Comparison of ENCODE assay signal across 8 cellular contexts in genomic region chr16:17470871-17471744, GRCh38. TPM values are rescaled to one million over a fixed set of nuclear protein-coding genes. Genes with fewer than 3 reads are reported as not detected.
DNase-seq lines count a peak whose midpoint lies in the region; ATAC-seq and TF ChIP-seq lines count a peak whose summit lies in the region.

Gene XYLT1, minus strand, starts transcription at chr16:17470960. Its CDS starts 164 bp downstream, at chr16:17470796.

- POLR2A ChIA-PET in WTC11 (lab: Charles Lee): no interaction called here

- H3K36me3 ChIP-seq in left lung: no peaks in the 10 kb centered on the region

- peaks cover 50% of the 10 kb centered on the region for H3K4me1 Mint-ChIP-seq in WTC11
- H3K4me1 Mint-ChIP-seq in stimulated activated memory B cell treated with anti-CD40 and anti-IgM and Interleukin-4, amounts not matched to agents 10 μg/mL and 1 μg/mL and 100 μg/mL, for 72 hours: peaks cover 53% of the 10 kb centered on the region

- no peaks in the 10 kb centered on the region for H3K9me3 Mint-ChIP-seq in WTC11
- no peaks in the 10 kb centered on the region for H3K9me3 Mint-ChIP-seq in stimulated activated memory B cell treated with anti-CD40 and anti-IgM and Interleukin-4, amounts not matched to agents 10 μg/mL and 1 μg/mL and 100 μg/mL, for 72 hours

- peaks cover 8 to 57% of the 10 kb centered on the region in 2 donors for H3K27me3 ChIP-seq in left lung

- intact Hi-C loops in left lung (cut with DNase I): no loop called here

- H3K27ac Mint-ChIP-seq in WTC11: peak within 1 kb of the TSS; percentile 23; the same call in 1 of the 2 replicates
- peak within 1 kb of the TSS; percentile 72 for H3K27ac Mint-ChIP-seq in stimulated activated memory B cell treated with anti-CD40 and anti-IgM and Interleukin-4, amounts not matched to agents 10 μg/mL and 1 μg/mL and 100 μg/mL, for 72 hours

- TF ChIP-seq CTCF in WTC11 (IDR thresholded peaks at IDR 0.05) (no peak), left lung (IDR thresholded peaks at IDR 0.05) (no peak)

- peak within 1 kb of the TSS; percentile 16 to 50 for H3K27ac ChIP-seq in left lung

- H3K4me1 ChIP-seq in left lung: peaks cover 0 to 51% of the 10 kb centered on the region in 2 donors

- H3K4me3 Mint-ChIP-seq in WTC11: peak within 1 kb of the TSS; percentile 76
- H3K4me3 Mint-ChIP-seq in stimulated activated memory B cell treated with anti-CD40 and anti-IgM and Interleukin-4, amounts not matched to agents 10 μg/mL and 1 μg/mL and 100 μg/mL, for 72 hours: peak within 1 kb of the TSS; percentile 85

- H3K4me3 ChIP-seq in left lung: peak within 1 kb of the TSS; percentile 36 to 50

- H3K9me3 ChIP-seq in left lung: no peaks in the 10 kb centered on the region

- in situ Hi-C loops in KBM-7 (cut with MboI; ENCODE audit: low pct_unique_long_range_greater_than_20kb, low sequenced_read_pairs): loop anchor here (25.0 kb wide), 1 partner anchor 159 kb away; no protein-coding TSS in a partner anchor

- CTCF ChIA-PET in WTC11 (lab: Charles Lee): interaction anchor here (0.5 to 1.4 kb wide), 5 partner anchors 12 to 500 kb away, joined by 3 to 7 read pairs (median 3); no protein-coding TSS in a partner anchor

- no peaks in the 10 kb centered on the region for H3K36me3 Mint-ChIP-seq in WTC11
- H3K36me3 Mint-ChIP-seq in stimulated activated memory B cell treated with anti-CD40 and anti-IgM and Interleukin-4, amounts not matched to agents 10 μg/mL and 1 μg/mL and 100 μg/mL, for 72 hours: peaks cover 29% of the 10 kb centered on the region

- peak; percentile 46 for ATAC-seq in WTC11
- peak; percentile 45 for ATAC-seq in left lung
- ATAC-seq in stimulated activated memory B cell treated with anti-CD40 and anti-IgM and Interleukin-4, amounts not matched to agents 10 μg/mL and 1 μg/mL and 100 μg/mL, for 72 hours: peak; percentile 70

- DNase-seq in Ammon's horn (ENCODE audit: low spot score) (peak; percentile 67), KBM-7 (peak; percentile 11), WTC11 (ENCODE audit: low spot score) (peak; percentile 72), dedifferentiated amniotic fluid mesenchymal stem cell (ENCODE audit: extremely low spot score) (peak; percentile 88), left lung (peak; percentile 62 to 88), medulla oblongata (ENCODE audit: extremely low spot score) (no peak), DMS79 (lab: John Stamatoyannopoulos, UW) (no peak)

- peaks cover 16% of the 10 kb centered on the region for H3K27me3 Mint-ChIP-seq in WTC11 (ENCODE audit: low read depth)
- H3K27me3 Mint-ChIP-seq in stimulated activated memory B cell treated with anti-CD40 and anti-IgM and Interleukin-4, amounts not matched to agents 10 μg/mL and 1 μg/mL and 100 μg/mL, for 72 hours: no peaks in the 10 kb centered on the region

TF ChIP-seq in WTC11, 78 proteins besides CTCF, POLR2A, EP300 and RAD21:
- TF ChIP-seq MLX (CRISPR knock-in tag; IDR thresholded peaks at IDR 0.05): no peak
- no peak for TF ChIP-seq ZNF512 (CRISPR knock-in tag; IDR thresholded peaks at IDR 0.05; ENCODE audit: borderline replicate concordance)
- no peak for TF ChIP-seq IRF1 (CRISPR knock-in tag; IDR thresholded peaks at IDR 0.05)

RNA-seq across cellular contexts. Expression of gene XYLT1, which starts in this region (rescaled TPM):
- 16.0 to 25.0 TPM (median 20.5 TPM) in 3 replicates for total RNA-seq in WTC11 (2021)
- 1 to 10 TPM; 7.3 to 7.5 TPM for total RNA-seq in left lung

Comparison
In these comparisons a context has a peak if more than half of its experiments do, and no peak if none do; other contexts are left out.
1. DNase-seq: peak in Ammon's horn (single experiment), KBM-7 (single experiment), WTC11 (single experiment), dedifferentiated amniotic fluid mesenchymal stem cell (single experiment) and left lung (2 of 2); none in medulla oblongata (single experiment) and DMS79 (single experiment).
2. Peak in every context shown above with its lines, with median percentiles within 50 percentile points of each other: ATAC-seq.